ENCODE assay signal across 1 cellular context in genomic region chr17:49498037-49498615, GRCh38.
A peak's percentile ranks its signal among the peaks of the same experiment; 100 is the strongest.
TF ChIP-seq lines count a peak whose summit lies in the region.

No MANE protein-coding gene starts in this region.

TF ChIP-seq in H1, 55 proteins besides CTCF, POLR2A, EP300 and RAD21:
- TF ChIP-seq E2F6 (IDR thresholded peaks at IDR 0.05) (no peak), MAFK (IDR thresholded peaks at IDR 0.05; ENCODE audit: low read depth, low read length) (no peak), SAP30 (IDR thresholded peaks at IDR 0.05; ENCODE audit: insufficient read depth, insufficient replicate concordance, low read length) (no peak), CBX5 (IDR thresholded peaks at IDR 0.05; ENCODE audit: low read depth, low read length) (no peak), SUZ12 (IDR thresholded peaks at IDR 0.05; ENCODE audit: low read length) (no peak), SIN3A (conservative IDR thresholded peaks at IDR 0.05 in 1 of 2, IDR thresholded peaks at IDR 0.05 in 1 of 2; ENCODE audit: low read depth in 1 of 2, low read length in 2 of 2) (no peak), MAX (IDR thresholded peaks at IDR 0.05) (peak; percentile 5; the same call in 1 of the 2 replicates), SP1 (IDR thresholded peaks at IDR 0.05; ENCODE audit: low read depth, low read length) (no peak), CHD7 (IDR thresholded peaks at IDR 0.05; ENCODE audit: insufficient replicate concordance, low read length) (no peak), BRCA1 (IDR thresholded peaks at IDR 0.05; ENCODE audit: low read depth, low read length) (no peak), YY1 (IDR thresholded peaks at IDR 0.05; ENCODE audit: low read depth, low read length) (no peak), ZNF274 (IDR thresholded peaks at IDR 0.05; ENCODE audit: borderline replicate concordance, extremely low read depth, low read length) (no peak), CREB1 (IDR thresholded peaks at IDR 0.05) (no peak), JUND (IDR thresholded peaks at IDR 0.05; ENCODE audit: low read length) (peak; percentile 4; the same call in 1 of the 2 replicates), GABPA (IDR thresholded peaks at IDR 0.05; ENCODE audit: borderline replicate concordance, insufficient read depth, low read length) (no peak), HDAC6 (IDR thresholded peaks at IDR 0.05; ENCODE audit: low read depth, low read length) (no peak), GTF2F1 (IDR thresholded peaks at IDR 0.05; ENCODE audit: borderline replicate concordance, low read depth, low read length) (no peak), BACH1 (IDR thresholded peaks at IDR 0.05; ENCODE audit: low read length) (no peak), FOSL1 (IDR thresholded peaks at IDR 0.05; ENCODE audit: insufficient read depth, low read depth, low read length) (no peak), CTBP2 (IDR thresholded peaks at IDR 0.05; ENCODE audit: borderline replicate concordance, insufficient read depth, insufficient read length, low read length) (peak; percentile 41), TBP (IDR thresholded peaks at IDR 0.05; ENCODE audit: low read depth, low read length) (no peak), CHD1 (IDR thresholded peaks at IDR 0.05; ENCODE audit: low read depth, low read length) (no peak), RFX5 (IDR thresholded peaks at IDR 0.05; ENCODE audit: borderline replicate concordance, low read depth, low read length) (no peak), TCF12 (IDR thresholded peaks at IDR 0.05; ENCODE audit: low read depth, low read length) (no peak), CEBPB (IDR thresholded peaks at IDR 0.05; ENCODE audit: low read depth, low read length) (no peak), ATF3 (IDR thresholded peaks at IDR 0.05; ENCODE audit: insufficient read depth, low read depth, low read length) (no peak), TEAD4 (IDR thresholded peaks at IDR 0.05; ENCODE audit: low read depth, low read length) (no peak), SP2 (IDR thresholded peaks at IDR 0.05; ENCODE audit: low read length) (no peak), HDAC2 (IDR thresholded peaks at IDR 0.05; ENCODE audit: borderline replicate concordance in 1 of 2, low read depth in 2 of 2, low read length in 2 of 2) (0 out of 4 replicates have a peak, but pooled peaks of 1 of the 2 experiments have one; percentile 34)
